ENCODE assay signal across 1 cellular context in the genomic region with DNA sequence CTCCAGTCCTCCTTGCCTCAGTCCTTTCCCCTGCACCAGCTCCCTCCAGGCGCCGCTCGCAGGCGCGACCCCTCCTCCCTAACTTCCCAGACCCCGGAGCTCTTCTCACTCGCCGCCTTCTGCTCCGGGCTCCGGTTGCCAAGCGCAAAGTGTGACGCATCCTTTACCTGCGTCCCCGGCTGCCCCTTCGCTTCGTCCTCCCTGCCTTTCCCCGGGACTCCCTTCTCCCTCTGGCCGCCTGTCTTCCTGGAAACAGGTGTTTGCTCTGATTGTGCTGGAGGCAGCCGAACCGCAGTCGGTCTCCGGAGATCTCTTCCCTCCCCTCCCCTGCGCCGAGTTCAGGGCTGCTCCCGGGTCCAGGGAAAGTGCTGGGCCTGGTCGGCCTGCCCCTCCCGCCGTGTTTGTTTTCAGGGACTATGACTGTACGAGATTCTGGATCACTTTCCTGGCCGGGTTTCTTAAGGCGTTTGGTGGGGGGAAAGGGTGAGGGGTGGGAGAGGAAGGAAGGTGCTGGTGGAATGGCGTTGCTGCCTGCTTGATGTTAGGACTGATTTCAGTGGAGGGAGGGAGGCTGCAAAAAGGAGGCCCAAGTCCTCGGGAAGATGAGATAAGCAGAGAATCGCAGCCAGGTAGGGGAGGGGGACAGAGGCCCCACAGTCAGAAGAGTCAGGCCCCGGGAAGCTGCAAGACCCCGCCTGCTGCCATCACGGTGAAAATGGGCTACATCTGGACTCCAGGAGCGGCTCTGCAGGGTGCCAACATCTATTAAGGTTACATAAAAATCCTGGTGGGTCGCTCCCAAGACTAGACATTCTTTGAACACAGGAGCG.
TF ChIP-seq lines count a peak whose summit lies in the region.

No MANE protein-coding gene starts in this region.

TF ChIP-seq in HepG2, 621 proteins besides CTCF, POLR2A, EP300 and RAD21 (continued from another document):
- TF ChIP-seq ZNF562 (CRISPR knock-in tag; IDR thresholded peaks at IDR 0.05; ENCODE audit: borderline replicate concordance) (no peak), FOXC1 (CRISPR knock-in tag; IDR thresholded peaks at IDR 0.05; ENCODE audit: borderline replicate concordance) (no peak), TCF12 (IDR thresholded peaks at IDR 0.05) (no peak), TCF12 (CRISPR knock-in tag; IDR thresholded peaks at IDR 0.05) (no peak), NCOA2 (CRISPR knock-in tag; IDR thresholded peaks at IDR 0.05) (no peak), ZFP41 (CRISPR knock-in tag; IDR thresholded peaks at IDR 0.05; ENCODE audit: borderline replicate concordance) (no peak), ZBTB21 (CRISPR knock-in tag; IDR thresholded peaks at IDR 0.05) (no peak), RFX5 (IDR thresholded peaks at IDR 0.05; ENCODE audit: low read depth, low read length) (no peak), ZNF761 (CRISPR knock-in tag; conservative IDR thresholded peaks at IDR 0.05) (no peak), ZNF501 (CRISPR knock-in tag; IDR thresholded peaks at IDR 0.05) (no peak), ZNF768 (CRISPR knock-in tag; IDR thresholded peaks at IDR 0.05) (no peak), FOXA1 (IDR thresholded peaks at IDR 0.05) (no peak), FOXA1 (CRISPR knock-in tag; IDR thresholded peaks at IDR 0.05) (no peak), MYC (CRISPR knock-in tag; IDR thresholded peaks at IDR 0.05; ENCODE audit: borderline replicate concordance) (no peak), ZNF207 (IDR thresholded peaks at IDR 0.05; ENCODE audit: borderline replicate concordance) (no peak), MBD4 (IDR thresholded peaks at IDR 0.05; ENCODE audit: borderline replicate concordance, low read length) (no peak), SETDB1 (CRISPR knock-in tag; IDR thresholded peaks at IDR 0.05; ENCODE audit: borderline replicate concordance) (no peak), REPIN1 (CRISPR knock-in tag; IDR thresholded peaks at IDR 0.05; ENCODE audit: borderline replicate concordance, low read depth) (no peak), GFI1 (CRISPR knock-in tag; IDR thresholded peaks at IDR 0.05; ENCODE audit: borderline replicate concordance) (no peak), ZNF766 (CRISPR knock-in tag; IDR thresholded peaks at IDR 0.05; ENCODE audit: borderline replicate concordance) (no peak), ZSCAN25 (CRISPR knock-in tag; IDR thresholded peaks at IDR 0.05) (peak; percentile 95), ZKSCAN5 (CRISPR knock-in tag; IDR thresholded peaks at IDR 0.05) (no peak)
- TF ChIP-seq, protein P1, sequence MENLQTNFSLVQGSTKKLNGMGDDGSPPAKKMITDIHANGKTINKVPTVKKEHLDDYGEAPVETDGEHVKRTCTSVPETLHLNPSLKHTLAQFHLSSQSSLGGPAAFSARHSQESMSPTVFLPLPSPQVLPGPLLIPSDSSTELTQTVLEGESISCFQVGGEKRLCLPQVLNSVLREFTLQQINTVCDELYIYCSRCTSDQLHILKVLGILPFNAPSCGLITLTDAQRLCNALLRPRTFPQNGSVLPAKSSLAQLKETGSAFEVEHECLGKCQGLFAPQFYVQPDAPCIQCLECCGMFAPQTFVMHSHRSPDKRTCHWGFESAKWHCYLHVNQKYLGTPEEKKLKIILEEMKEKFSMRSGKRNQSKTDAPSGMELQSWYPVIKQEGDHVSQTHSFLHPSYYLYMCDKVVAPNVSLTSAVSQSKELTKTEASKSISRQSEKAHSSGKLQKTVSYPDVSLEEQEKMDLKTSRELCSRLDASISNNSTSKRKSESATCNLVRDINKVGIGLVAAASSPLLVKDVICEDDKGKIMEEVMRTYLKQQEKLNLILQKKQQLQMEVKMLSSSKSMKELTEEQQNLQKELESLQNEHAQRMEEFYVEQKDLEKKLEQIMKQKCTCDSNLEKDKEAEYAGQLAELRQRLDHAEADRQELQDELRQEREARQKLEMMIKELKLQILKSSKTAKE (CRISPR knock-in tag; IDR thresholded peaks at IDR 0.05; ENCODE audit: borderline replicate concordance): no peak
- TF ChIP-seq, protein P2, sequence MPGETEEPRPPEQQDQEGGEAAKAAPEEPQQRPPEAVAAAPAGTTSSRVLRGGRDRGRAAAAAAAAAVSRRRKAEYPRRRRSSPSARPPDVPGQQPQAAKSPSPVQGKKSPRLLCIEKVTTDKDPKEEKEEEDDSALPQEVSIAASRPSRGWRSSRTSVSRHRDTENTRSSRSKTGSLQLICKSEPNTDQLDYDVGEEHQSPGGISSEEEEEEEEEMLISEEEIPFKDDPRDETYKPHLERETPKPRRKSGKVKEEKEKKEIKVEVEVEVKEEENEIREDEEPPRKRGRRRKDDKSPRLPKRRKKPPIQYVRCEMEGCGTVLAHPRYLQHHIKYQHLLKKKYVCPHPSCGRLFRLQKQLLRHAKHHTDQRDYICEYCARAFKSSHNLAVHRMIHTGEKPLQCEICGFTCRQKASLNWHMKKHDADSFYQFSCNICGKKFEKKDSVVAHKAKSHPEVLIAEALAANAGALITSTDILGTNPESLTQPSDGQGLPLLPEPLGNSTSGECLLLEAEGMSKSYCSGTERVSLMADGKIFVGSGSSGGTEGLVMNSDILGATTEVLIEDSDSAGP (CRISPR knock-in tag; IDR thresholded peaks at IDR 0.05; ENCODE audit: borderline replicate concordance): peak; percentile 19; the same call in 1 of the 2 replicates
- TF ChIP-seq, protein P3, sequence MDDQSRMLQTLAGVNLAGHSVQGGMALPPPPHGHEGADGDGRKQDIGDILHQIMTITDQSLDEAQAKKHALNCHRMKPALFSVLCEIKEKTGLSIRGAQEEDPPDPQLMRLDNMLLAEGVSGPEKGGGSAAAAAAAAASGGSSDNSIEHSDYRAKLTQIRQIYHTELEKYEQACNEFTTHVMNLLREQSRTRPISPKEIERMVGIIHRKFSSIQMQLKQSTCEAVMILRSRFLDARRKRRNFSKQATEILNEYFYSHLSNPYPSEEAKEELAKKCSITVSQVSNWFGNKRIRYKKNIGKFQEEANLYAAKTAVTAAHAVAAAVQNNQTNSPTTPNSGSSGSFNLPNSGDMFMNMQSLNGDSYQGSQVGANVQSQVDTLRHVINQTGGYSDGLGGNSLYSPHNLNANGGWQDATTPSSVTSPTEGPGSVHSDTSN (CRISPR knock-in tag; IDR thresholded peaks at IDR 0.05; ENCODE audit: borderline replicate concordance): no peak
- TF ChIP-seq, protein P4, sequence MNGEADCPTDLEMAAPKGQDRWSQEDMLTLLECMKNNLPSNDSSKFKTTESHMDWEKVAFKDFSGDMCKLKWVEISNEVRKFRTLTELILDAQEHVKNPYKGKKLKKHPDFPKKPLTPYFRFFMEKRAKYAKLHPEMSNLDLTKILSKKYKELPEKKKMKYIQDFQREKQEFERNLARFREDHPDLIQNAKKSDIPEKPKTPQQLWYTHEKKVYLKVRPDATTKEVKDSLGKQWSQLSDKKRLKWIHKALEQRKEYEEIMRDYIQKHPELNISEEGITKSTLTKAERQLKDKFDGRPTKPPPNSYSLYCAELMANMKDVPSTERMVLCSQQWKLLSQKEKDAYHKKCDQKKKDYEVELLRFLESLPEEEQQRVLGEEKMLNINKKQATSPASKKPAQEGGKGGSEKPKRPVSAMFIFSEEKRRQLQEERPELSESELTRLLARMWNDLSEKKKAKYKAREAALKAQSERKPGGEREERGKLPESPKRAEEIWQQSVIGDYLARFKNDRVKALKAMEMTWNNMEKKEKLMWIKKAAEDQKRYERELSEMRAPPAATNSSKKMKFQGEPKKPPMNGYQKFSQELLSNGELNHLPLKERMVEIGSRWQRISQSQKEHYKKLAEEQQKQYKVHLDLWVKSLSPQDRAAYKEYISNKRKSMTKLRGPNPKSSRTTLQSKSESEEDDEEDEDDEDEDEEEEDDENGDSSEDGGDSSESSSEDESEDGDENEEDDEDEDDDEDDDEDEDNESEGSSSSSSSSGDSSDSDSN (CRISPR knock-in tag; IDR thresholded peaks at IDR 0.05): 0 out of 2 replicates have a peak, but pooled peaks have one; percentile 0
- TF ChIP-seq, protein P5, sequence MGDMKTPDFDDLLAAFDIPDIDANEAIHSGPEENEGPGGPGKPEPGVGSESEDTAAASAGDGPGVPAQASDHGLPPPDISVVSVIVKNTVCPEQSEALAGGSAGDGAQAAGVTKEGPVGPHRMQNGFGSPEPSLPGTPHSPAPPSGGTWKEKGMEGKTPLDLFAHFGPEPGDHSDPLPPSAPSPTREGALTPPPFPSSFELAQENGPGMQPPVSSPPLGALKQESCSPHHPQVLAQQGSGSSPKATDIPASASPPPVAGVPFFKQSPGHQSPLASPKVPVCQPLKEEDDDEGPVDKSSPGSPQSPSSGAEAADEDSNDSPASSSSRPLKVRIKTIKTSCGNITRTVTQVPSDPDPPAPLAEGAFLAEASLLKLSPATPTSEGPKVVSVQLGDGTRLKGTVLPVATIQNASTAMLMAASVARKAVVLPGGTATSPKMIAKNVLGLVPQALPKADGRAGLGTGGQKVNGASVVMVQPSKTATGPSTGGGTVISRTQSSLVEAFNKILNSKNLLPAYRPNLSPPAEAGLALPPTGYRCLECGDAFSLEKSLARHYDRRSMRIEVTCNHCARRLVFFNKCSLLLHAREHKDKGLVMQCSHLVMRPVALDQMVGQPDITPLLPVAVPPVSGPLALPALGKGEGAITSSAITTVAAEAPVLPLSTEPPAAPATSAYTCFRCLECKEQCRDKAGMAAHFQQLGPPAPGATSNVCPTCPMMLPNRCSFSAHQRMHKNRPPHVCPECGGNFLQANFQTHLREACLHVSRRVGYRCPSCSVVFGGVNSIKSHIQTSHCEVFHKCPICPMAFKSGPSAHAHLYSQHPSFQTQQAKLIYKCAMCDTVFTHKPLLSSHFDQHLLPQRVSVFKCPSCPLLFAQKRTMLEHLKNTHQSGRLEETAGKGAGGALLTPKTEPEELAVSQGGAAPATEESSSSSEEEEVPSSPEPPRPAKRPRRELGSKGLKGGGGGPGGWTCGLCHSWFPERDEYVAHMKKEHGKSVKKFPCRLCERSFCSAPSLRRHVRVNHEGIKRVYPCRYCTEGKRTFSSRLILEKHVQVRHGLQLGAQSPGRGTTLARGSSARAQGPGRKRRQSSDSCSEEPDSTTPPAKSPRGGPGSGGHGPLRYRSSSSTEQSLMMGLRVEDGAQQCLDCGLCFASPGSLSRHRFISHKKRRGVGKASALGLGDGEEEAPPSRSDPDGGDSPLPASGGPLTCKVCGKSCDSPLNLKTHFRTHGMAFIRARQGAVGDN (CRISPR knock-in tag; IDR thresholded peaks at IDR 0.05): peak; percentile 58
- TF ChIP-seq, protein P6, sequence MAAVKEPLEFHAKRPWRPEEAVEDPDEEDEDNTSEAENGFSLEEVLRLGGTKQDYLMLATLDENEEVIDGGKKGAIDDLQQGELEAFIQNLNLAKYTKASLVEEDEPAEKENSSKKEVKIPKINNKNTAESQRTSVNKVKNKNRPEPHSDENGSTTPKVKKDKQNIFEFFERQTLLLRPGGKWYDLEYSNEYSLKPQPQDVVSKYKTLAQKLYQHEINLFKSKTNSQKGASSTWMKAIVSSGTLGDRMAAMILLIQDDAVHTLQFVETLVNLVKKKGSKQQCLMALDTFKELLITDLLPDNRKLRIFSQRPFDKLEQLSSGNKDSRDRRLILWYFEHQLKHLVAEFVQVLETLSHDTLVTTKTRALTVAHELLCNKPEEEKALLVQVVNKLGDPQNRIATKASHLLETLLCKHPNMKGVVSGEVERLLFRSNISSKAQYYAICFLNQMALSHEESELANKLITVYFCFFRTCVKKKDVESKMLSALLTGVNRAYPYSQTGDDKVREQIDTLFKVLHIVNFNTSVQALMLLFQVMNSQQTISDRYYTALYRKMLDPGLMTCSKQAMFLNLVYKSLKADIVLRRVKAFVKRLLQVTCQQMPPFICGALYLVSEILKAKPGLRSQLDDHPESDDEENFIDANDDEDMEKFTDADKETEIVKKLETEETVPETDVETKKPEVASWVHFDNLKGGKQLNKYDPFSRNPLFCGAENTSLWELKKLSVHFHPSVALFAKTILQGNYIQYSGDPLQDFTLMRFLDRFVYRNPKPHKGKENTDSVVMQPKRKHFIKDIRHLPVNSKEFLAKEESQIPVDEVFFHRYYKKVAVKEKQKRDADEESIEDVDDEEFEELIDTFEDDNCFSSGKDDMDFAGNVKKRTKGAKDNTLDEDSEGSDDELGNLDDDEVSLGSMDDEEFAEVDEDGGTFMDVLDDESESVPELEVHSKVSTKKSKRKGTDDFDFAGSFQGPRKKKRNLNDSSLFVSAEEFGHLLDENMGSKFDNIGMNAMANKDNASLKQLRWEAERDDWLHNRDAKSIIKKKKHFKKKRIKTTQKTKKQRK (IDR thresholded peaks at IDR 0.05; ENCODE audit: low read length): no peak
- TF ChIP-seq, protein P7, sequence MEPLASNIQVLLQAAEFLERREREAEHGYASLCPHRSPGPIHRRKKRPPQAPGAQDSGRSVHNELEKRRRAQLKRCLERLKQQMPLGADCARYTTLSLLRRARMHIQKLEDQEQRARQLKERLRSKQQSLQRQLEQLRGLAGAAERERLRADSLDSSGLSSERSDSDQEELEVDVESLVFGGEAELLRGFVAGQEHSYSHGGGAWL (CRISPR knock-in tag; IDR thresholded peaks at IDR 0.05): no peak
